In genomic region chr3:123648696-123649405, GRCh38 we compare ENCODE assay signal across 23 cellular contexts.
"Had no signal": no experiment of that assay in that cellular context is flagged by ENCODE, and none has a peak within 500 bp of the region (broad histone marks: within the 10 kb centered on the region; RNA-seq: fewer than 3 reads in every experiment).

No MANE protein-coding gene starts in this region.

- ATAC-seq: heart right ventricle; left lobe of liver; right lobe of liver; stimulated activated naive B cell treated with anti-CD40 and anti-IgM and Interleukin-4, amounts not matched to agents 10 μg/mL and 1 μg/mL and 100 μg/mL, for 72 hours had no signal

- H3K27me3 Mint-ChIP-seq: naive B cell; stimulated activated naive B cell treated with anti-CD40 and anti-IgM and Interleukin-4, amounts not matched to agents 10 μg/mL and 1 μg/mL and 100 μg/mL, for 72 hours had no signal

- H3K9me3 Mint-ChIP-seq: memory B cell; nephron; stimulated activated naive B cell treated with anti-CD40 and anti-IgM and Interleukin-4, amounts not matched to agents 10 μg/mL and 1 μg/mL and 100 μg/mL, for 72 hours had no signal

- H3K36me3 Mint-ChIP-seq: memory B cell, naive B cell had no signal

- H3K27me3 ChIP-seq: dorsolateral prefrontal cortex, heart right ventricle, right lobe of liver, spleen, suprapubic skin, tibial nerve had no signal

- DNase-seq: central memory CD4-positive, alpha-beta T cell; cortex of kidney; dorsolateral prefrontal cortex; effector CD8-positive, alpha-beta T cell; heart right ventricle; hypothalamus; islet precursor cell; midbrain; naive B cell; retina; right lobe of liver; spleen; stimulated activated CD4-positive, alpha-beta T cell treated with anti-CD3 and anti-CD28 coated beads, Interleukin-15, amount 100 ng/mL, for 24 hours; stimulated activated CD4-positive, alpha-beta T cell treated with anti-CD3 and anti-CD28 coated beads, Interleukin-1b, Interleukin-23, amount 100 ng/mL, for 48 hours; stimulated activated CD4-positive, alpha-beta T cell treated with anti-CD3 and anti-CD28 coated beads, Interleukin-4, amount 100 ng/mL, for 24 hours; stimulated activated naive B cell treated with anti-CD40 and anti-IgM and Interleukin-4, amounts not matched to agents 10 μg/mL and 1 μg/mL and 100 μg/mL, for 72 hours had no signal

- H3K9me3 ChIP-seq: heart right ventricle, prostate gland, right lobe of liver, spleen, suprapubic skin, tibial nerve had no signal

- H3K4me1 Mint-ChIP-seq: memory B cell had no signal

- H3K27ac Mint-ChIP-seq: memory B cell; nephron; stimulated activated naive B cell treated with anti-CD40 and anti-IgM and Interleukin-4, amounts not matched to agents 10 μg/mL and 1 μg/mL and 100 μg/mL, for 72 hours had no signal

- H2AFZ ChIP-seq: parathyroid adenoma had no signal

- H3K79me2 ChIP-seq: parathyroid adenoma had no signal

- H3K4me3 Mint-ChIP-seq: memory B cell; naive B cell; nephron; stimulated activated naive B cell treated with anti-CD40 and anti-IgM and Interleukin-4, amounts not matched to agents 10 μg/mL and 1 μg/mL and 100 μg/mL, for 72 hours had no signal

- H3K4me3 ChIP-seq: dorsolateral prefrontal cortex, heart right ventricle, prostate gland, right lobe of liver, spleen, suprapubic skin, tibial nerve had no signal

- H3K9ac ChIP-seq: parathyroid adenoma had no signal

- H3K27ac ChIP-seq: dorsolateral prefrontal cortex, heart right ventricle, parathyroid adenoma, prostate gland, right lobe of liver, suprapubic skin, tibial nerve had no signal

- H3K4me1 ChIP-seq: parathyroid adenoma, prostate gland had no signal
